Comparison of ENCODE assay signal across 2 cellular contexts in genomic region chr4:6749340-6750171, GRCh38.
A peak's percentile ranks its signal among the peaks of the same experiment; 100 is the strongest.
TF ChIP-seq lines count a peak whose summit lies in the region.

No MANE protein-coding gene starts in this region.

TF ChIP-seq in Ishikawa, 13 proteins besides CTCF, POLR2A, EP300 and RAD21:
- TF ChIP-seq CEBPB (IDR thresholded peaks at IDR 0.05) = no peak
- peak; percentile 36; the same call in 1 of the 2 replicates for TF ChIP-seq TCF12 (IDR thresholded peaks at IDR 0.05; ENCODE audit: low read depth)
- TF ChIP-seq CREB1 (IDR thresholded peaks at IDR 0.05; ENCODE audit: low read depth) = no peak
- TF ChIP-seq, protein P1, sequence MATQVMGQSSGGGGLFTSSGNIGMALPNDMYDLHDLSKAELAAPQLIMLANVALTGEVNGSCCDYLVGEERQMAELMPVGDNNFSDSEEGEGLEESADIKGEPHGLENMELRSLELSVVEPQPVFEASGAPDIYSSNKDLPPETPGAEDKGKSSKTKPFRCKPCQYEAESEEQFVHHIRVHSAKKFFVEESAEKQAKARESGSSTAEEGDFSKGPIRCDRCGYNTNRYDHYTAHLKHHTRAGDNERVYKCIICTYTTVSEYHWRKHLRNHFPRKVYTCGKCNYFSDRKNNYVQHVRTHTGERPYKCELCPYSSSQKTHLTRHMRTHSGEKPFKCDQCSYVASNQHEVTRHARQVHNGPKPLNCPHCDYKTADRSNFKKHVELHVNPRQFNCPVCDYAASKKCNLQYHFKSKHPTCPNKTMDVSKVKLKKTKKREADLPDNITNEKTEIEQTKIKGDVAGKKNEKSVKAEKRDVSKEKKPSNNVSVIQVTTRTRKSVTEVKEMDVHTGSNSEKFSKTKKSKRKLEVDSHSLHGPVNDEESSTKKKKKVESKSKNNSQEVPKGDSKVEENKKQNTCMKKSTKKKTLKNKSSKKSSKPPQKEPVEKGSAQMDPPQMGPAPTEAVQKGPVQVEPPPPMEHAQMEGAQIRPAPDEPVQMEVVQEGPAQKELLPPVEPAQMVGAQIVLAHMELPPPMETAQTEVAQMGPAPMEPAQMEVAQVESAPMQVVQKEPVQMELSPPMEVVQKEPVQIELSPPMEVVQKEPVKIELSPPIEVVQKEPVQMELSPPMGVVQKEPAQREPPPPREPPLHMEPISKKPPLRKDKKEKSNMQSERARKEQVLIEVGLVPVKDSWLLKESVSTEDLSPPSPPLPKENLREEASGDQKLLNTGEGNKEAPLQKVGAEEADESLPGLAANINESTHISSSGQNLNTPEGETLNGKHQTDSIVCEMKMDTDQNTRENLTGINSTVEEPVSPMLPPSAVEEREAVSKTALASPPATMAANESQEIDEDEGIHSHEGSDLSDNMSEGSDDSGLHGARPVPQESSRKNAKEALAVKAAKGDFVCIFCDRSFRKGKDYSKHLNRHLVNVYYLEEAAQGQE (IDR thresholded peaks at IDR 0.05; ENCODE audit: low read depth) = no peak
- no peak for TF ChIP-seq FOXM1 (IDR thresholded peaks at IDR 0.05; ENCODE audit: borderline replicate concordance, low read depth)
- TF ChIP-seq TEAD4 (IDR thresholded peaks at IDR 0.05) = 0 out of 2 replicates have a peak, but pooled peaks have one; percentile 15
- TF ChIP-seq, protein P2, sequence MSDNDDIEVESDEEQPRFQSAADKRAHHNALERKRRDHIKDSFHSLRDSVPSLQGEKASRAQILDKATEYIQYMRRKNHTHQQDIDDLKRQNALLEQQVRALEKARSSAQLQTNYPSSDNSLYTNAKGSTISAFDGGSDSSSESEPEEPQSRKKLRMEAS (IDR thresholded peaks at IDR 0.05) = peak; percentile 57; the same call in 1 of the 2 replicates
- TF ChIP-seq ZBTB7A (IDR thresholded peaks at IDR 0.05; ENCODE audit: low read depth) = no peak; the same call in 1 of the 2 replicates
- TF ChIP-seq, protein P3, sequence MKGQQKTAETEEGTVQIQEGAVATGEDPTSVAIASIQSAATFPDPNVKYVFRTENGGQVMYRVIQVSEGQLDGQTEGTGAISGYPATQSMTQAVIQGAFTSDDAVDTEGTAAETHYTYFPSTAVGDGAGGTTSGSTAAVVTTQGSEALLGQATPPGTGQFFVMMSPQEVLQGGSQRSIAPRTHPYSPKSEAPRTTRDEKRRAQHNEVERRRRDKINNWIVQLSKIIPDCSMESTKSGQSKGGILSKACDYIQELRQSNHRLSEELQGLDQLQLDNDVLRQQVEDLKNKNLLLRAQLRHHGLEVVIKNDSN (IDR thresholded peaks at IDR 0.05) = no peak
- TF ChIP-seq NFIC (IDR thresholded peaks at IDR 0.05) = peak; percentile 39; the same call in 1 of the 2 replicates
- TF ChIP-seq YY1 (IDR thresholded peaks at IDR 0.05; ENCODE audit: low read depth) = no peak
- TF ChIP-seq EGR1 (IDR thresholded peaks at IDR 0.05) = peak; percentile 49
- no peak for TF ChIP-seq TAF1 (IDR thresholded peaks at IDR 0.05; ENCODE audit: low read depth)

TF ChIP-seq in HepG2, 621 proteins besides CTCF, POLR2A, EP300 and RAD21 (continues in another document):
- TF ChIP-seq ZNF660 (CRISPR knock-in tag; IDR thresholded peaks at IDR 0.05; ENCODE audit: borderline replicate concordance, low read depth) (no peak), ZNF567 (CRISPR knock-in tag; IDR thresholded peaks at IDR 0.05; ENCODE audit: borderline replicate concordance) (peak; percentile 25; the same call in 1 of the 2 replicates), MTA3 (CRISPR knock-in tag; IDR thresholded peaks at IDR 0.05) (no peak), ZNF740 (CRISPR knock-in tag; IDR thresholded peaks at IDR 0.05) (0 out of 2 replicates have a peak, but pooled peaks have one; percentile 54), TRAFD1 (CRISPR knock-in tag; IDR thresholded peaks at IDR 0.05; ENCODE audit: borderline replicate concordance) (peak; percentile 99), SNAI1 (CRISPR knock-in tag; IDR thresholded peaks at IDR 0.05; ENCODE audit: borderline replicate concordance) (no peak), ARID4A (CRISPR knock-in tag; IDR thresholded peaks at IDR 0.05; ENCODE audit: borderline replicate concordance) (peak; percentile 93), GLMP (CRISPR knock-in tag; IDR thresholded peaks at IDR 0.05; ENCODE audit: borderline replicate concordance) (no peak), ZMYM3 (CRISPR knock-in tag; IDR thresholded peaks at IDR 0.05) (peak; percentile 86; the same call in 1 of the 2 replicates), ZNF672 (CRISPR knock-in tag; IDR thresholded peaks at IDR 0.05) (no peak), ARID2 (CRISPR knock-in tag; IDR thresholded peaks at IDR 0.05; ENCODE audit: borderline replicate concordance) (no peak), CEBPB (IDR thresholded peaks at IDR 0.05; ENCODE audit: borderline replicate concordance, low read depth, low read length) (no peak), FOSL1 (CRISPR knock-in tag; IDR thresholded peaks at IDR 0.05; ENCODE audit: borderline replicate concordance) (peak; percentile 63; the same call in 1 of the 2 replicates), TIGD3 (CRISPR knock-in tag; IDR thresholded peaks at IDR 0.05; ENCODE audit: borderline replicate concordance) (no peak), HNRNPK (IDR thresholded peaks at IDR 0.05; ENCODE audit: low read depth, low read length, poor library complexity, severe bottlenecking) (no peak), ZNF484 (CRISPR knock-in tag; IDR thresholded peaks at IDR 0.05; ENCODE audit: borderline replicate concordance, low read depth) (no peak), NFKB2 (CRISPR knock-in tag; IDR thresholded peaks at IDR 0.05; ENCODE audit: borderline replicate concordance) (no peak), ADNP (CRISPR knock-in tag; IDR thresholded peaks at IDR 0.05) (no peak; the same call in 1 of the 2 replicates), ZNF251 (CRISPR knock-in tag; IDR thresholded peaks at IDR 0.05) (no peak)
- TF ChIP-seq, protein P4, sequence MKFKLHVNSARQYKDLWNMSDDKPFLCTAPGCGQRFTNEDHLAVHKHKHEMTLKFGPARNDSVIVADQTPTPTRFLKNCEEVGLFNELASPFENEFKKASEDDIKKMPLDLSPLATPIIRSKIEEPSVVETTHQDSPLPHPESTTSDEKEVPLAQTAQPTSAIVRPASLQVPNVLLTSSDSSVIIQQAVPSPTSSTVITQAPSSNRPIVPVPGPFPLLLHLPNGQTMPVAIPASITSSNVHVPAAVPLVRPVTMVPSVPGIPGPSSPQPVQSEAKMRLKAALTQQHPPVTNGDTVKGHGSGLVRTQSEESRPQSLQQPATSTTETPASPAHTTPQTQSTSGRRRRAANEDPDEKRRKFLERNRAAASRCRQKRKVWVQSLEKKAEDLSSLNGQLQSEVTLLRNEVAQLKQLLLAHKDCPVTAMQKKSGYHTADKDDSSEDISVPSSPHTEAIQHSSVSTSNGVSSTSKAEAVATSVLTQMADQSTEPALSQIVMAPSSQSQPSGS (CRISPR knock-in tag; IDR thresholded peaks at IDR 0.05) = peak; percentile 73
- TF ChIP-seq, protein P5, sequence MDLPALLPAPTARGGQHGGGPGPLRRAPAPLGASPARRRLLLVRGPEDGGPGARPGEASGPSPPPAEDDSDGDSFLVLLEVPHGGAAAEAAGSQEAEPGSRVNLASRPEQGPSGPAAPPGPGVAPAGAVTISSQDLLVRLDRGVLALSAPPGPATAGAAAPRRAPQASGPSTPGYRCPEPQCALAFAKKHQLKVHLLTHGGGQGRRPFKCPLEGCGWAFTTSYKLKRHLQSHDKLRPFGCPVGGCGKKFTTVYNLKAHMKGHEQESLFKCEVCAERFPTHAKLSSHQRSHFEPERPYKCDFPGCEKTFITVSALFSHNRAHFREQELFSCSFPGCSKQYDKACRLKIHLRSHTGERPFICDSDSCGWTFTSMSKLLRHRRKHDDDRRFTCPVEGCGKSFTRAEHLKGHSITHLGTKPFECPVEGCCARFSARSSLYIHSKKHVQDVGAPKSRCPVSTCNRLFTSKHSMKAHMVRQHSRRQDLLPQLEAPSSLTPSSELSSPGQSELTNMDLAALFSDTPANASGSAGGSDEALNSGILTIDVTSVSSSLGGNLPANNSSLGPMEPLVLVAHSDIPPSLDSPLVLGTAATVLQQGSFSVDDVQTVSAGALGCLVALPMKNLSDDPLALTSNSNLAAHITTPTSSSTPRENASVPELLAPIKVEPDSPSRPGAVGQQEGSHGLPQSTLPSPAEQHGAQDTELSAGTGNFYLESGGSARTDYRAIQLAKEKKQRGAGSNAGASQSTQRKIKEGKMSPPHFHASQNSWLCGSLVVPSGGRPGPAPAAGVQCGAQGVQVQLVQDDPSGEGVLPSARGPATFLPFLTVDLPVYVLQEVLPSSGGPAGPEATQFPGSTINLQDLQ (CRISPR knock-in tag; IDR thresholded peaks at IDR 0.05) = no peak
- TF ChIP-seq, protein P6, sequence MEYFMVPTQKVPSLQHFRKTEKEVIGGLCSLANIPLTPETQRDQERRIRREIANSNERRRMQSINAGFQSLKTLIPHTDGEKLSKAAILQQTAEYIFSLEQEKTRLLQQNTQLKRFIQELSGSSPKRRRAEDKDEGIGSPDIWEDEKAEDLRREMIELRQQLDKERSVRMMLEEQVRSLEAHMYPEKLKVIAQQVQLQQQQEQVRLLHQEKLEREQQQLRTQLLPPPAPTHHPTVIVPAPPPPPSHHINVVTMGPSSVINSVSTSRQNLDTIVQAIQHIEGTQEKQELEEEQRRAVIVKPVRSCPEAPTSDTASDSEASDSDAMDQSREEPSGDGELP (IDR thresholded peaks at IDR 0.05; ENCODE audit: borderline replicate concordance, low read depth) = peak; percentile 91
- TF ChIP-seq, protein P7, sequence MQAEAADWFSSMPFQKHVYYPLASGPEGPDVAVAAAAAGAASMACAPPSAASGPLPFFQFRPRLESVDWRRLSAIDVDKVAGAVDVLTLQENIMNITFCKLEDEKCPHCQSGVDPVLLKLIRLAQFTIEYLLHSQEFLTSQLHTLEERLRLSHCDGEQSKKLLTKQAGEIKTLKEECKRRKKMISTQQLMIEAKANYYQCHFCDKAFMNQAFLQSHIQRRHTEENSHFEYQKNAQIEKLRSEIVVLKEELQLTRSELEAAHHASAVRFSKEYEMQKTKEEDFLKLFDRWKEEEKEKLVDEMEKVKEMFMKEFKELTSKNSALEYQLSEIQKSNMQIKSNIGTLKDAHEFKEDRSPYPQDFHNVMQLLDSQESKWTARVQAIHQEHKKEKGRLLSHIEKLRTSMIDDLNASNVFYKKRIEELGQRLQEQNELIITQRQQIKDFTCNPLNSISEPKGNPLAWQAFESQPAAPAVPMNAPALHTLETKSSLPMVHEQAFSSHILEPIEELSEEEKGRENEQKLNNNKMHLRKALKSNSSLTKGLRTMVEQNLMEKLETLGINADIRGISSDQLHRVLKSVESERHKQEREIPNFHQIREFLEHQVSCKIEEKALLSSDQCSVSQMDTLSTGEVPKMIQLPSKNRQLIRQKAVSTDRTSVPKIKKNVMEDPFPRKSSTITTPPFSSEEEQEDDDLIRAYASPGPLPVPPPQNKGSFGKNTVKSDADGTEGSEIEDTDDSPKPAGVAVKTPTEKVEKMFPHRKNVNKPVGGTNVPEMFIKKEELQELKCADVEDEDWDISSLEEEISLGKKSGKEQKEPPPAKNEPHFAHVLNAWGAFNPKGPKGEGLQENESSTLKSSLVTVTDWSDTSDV (CRISPR knock-in tag; IDR thresholded peaks at IDR 0.05) = 0 out of 2 replicates have a peak, but pooled peaks have one; percentile 11
